Comparison of ENCODE assay signal across 34 cellular contexts in genomic region chr18:11710578-11710977, GRCh38.
"Had no signal": no experiment of that assay in that cellular context is flagged by ENCODE, and none has a peak within 500 bp of the region (broad histone marks: within the 10 kb centered on the region; RNA-seq: fewer than 3 reads in every experiment).

No MANE protein-coding gene starts in this region.

- H3K36me3 ChIP-seq: MG63 had no signal

- DNase-seq: Karpas-422, Kasumi-1, MG63, MM.1S, MV-4-11, NCI-H1048, NCI-H1092, NCI-H1092 treated with DMSO at 0.1 percent for 48 hours, NCI-H1105, NCI-H1105 treated with DMSO at 0.1 percent for 48 hours, NCI-H1417, NCI-H1417 treated with DMSO at 0.1 percent for 48 hours, NCI-H1436, NCI-H1436 treated with DMSO at 0.1 percent for 48 hours, NCI-H146, NCI-H1694, NCI-H1694 treated with DMSO at 0.1 percent for 48 hours, NCI-H187, NCI-H187 treated with DMSO at 0.1 percent for 48 hours, NCI-H1930, NCI-H2029, NCI-H2029 treated with DMSO at 0.1 percent for 48 hours, NCI-H2081, NCI-H2081 treated with DMSO at 0.1 percent for 48 hours, NCI-H2107, NCI-H2171, NCI-H2171 treated with DMSO at 0.1 percent for 48 hours, NCI-H2227 treated with DMSO at 0.1 percent for 48 hours, NCI-H226, NCI-H345, NCI-H446, NCI-H446 treated with DMSO at 0.1 percent for 48 hours, NCI-H510A, NCI-H510A treated with DMSO at 0.1 percent for 48 hours had no signal

- H3K9me3 ChIP-seq: MG63 had no signal

- H3K4me3 ChIP-seq: MG63 had no signal
